Comparison of ENCODE assay signal across 24 cellular contexts in genomic region chr4:106609917-106610316, GRCh38.
"Had no signal": no experiment of that assay in that cellular context is flagged by ENCODE, and none has a peak within 500 bp of the region (broad histone marks: within the 10 kb centered on the region; RNA-seq: fewer than 3 reads in every experiment).

No MANE protein-coding gene starts in this region.

- H3K9me3 ChIP-seq: esophagus muscularis mucosa, gastroesophageal sphincter, heart left ventricle had no signal

- H3K79me2 ChIP-seq: hepatocyte had no signal

- H3K4me1 ChIP-seq: foreskin keratinocyte, heart left ventricle, left lung had no signal

- ATAC-seq: foreskin keratinocyte, gastroesophageal sphincter, left cardiac atrium, left lung, left ventricle myocardium superior had no signal

- H3K27ac Mint-ChIP-seq: immature natural killer cell, memory B cell had no signal

- H3K36me3 ChIP-seq: esophagus muscularis mucosa, gastroesophageal sphincter, heart left ventricle, left lung had no signal

- H3K4me1 Mint-ChIP-seq: immature natural killer cell, memory B cell had no signal

- H3K36me3 Mint-ChIP-seq: immature natural killer cell, memory B cell had no signal

- H3K4me3 Mint-ChIP-seq: immature natural killer cell, memory B cell had no signal

- H3K27ac ChIP-seq: coronary artery, dorsolateral prefrontal cortex, esophagus muscularis mucosa, foreskin keratinocyte, gastroesophageal sphincter, heart left ventricle, hepatocyte, left lung had no signal

- H3K27me3 ChIP-seq: esophagus muscularis mucosa, foreskin keratinocyte, gastroesophageal sphincter, heart left ventricle, hepatocyte, left lung had no signal

- H3K27me3 Mint-ChIP-seq: memory B cell had no signal

- H3K4me2 ChIP-seq: hepatocyte had no signal

- H3K9me3 Mint-ChIP-seq: memory B cell had no signal

- FAIRE-seq: colon, endothelial cell of umbilical vein, frontal cortex had no signal

- H3K4me3 ChIP-seq: coronary artery, dorsolateral prefrontal cortex, esophagus muscularis mucosa, gastroesophageal sphincter, heart left ventricle, hepatocyte, left lung, lung had no signal

- H2AFZ ChIP-seq: hepatocyte had no signal

- DNase-seq: dermis blood vessel endothelial cell; dorsolateral prefrontal cortex; effector CD4-positive, alpha-beta T cell; effector memory CD4-positive, alpha-beta T cell; foreskin keratinocyte; hypothalamus; immature natural killer cell; islet precursor cell; left cardiac atrium; left ventricle myocardium superior; mammary epithelial cell; mesendoderm; midbrain had no signal
